ENCODE assay signal across 1 cellular context in genomic region chr11:87037450-87038234, GRCh38.
TF ChIP-seq lines count a peak whose summit lies in the region.

Gene TMEM135, plus strand, starts transcription at chr11:87037934. Its CDS starts 112 bp downstream, at chr11:87038046.

TF ChIP-seq in HepG2, 621 proteins besides CTCF, POLR2A, EP300 and RAD21 (continued from another document and continues in another):
- TF ChIP-seq PBX3 (CRISPR knock-in tag; IDR thresholded peaks at IDR 0.05; ENCODE audit: borderline replicate concordance) (no peak), ZNF432 (CRISPR knock-in tag; IDR thresholded peaks at IDR 0.05; ENCODE audit: borderline replicate concordance) (no peak), SUZ12 (IDR thresholded peaks at IDR 0.05; ENCODE audit: low read depth, low read length) (no peak), ZNF34 (CRISPR knock-in tag; IDR thresholded peaks at IDR 0.05; ENCODE audit: borderline replicate concordance) (0 out of 2 replicates have a peak, but pooled peaks have one; percentile 28), RBFOX2 (IDR thresholded peaks at IDR 0.05; ENCODE audit: low read depth, low read length) (peak; percentile 97), NRL (CRISPR knock-in tag; IDR thresholded peaks at IDR 0.05; ENCODE audit: borderline replicate concordance) (peak; percentile 88), PHF21A (CRISPR knock-in tag; IDR thresholded peaks at IDR 0.05) (peak; percentile 76), EEA1 (CRISPR knock-in tag; IDR thresholded peaks at IDR 0.05; ENCODE audit: borderline replicate concordance) (peak; percentile 50; the same call in 1 of the 2 replicates), MZF1 (CRISPR knock-in tag; IDR thresholded peaks at IDR 0.05; ENCODE audit: borderline replicate concordance) (no peak), THAP7 (CRISPR knock-in tag; IDR thresholded peaks at IDR 0.05) (no peak), HES4 (CRISPR knock-in tag; IDR thresholded peaks at IDR 0.05; ENCODE audit: borderline replicate concordance) (no peak; the same call in 1 of the 2 replicates), HNRNPL (IDR thresholded peaks at IDR 0.05; ENCODE audit: low read depth, low read length) (no peak), NFYB (CRISPR knock-in tag; IDR thresholded peaks at IDR 0.05) (peak; percentile 80), ZFP36L1 (CRISPR knock-in tag; IDR thresholded peaks at IDR 0.05) (peak; percentile 85; the same call in 1 of the 2 replicates), ZBTB4 (CRISPR knock-in tag; IDR thresholded peaks at IDR 0.05; ENCODE audit: borderline replicate concordance) (peak; percentile 75; the same call in 1 of the 2 replicates), ZNF335 (CRISPR knock-in tag; IDR thresholded peaks at IDR 0.05) (peak; percentile 60; the same call in 1 of the 2 replicates), TMF1 (CRISPR knock-in tag; IDR thresholded peaks at IDR 0.05; ENCODE audit: low read depth) (no peak), ZSCAN22 (CRISPR knock-in tag; IDR thresholded peaks at IDR 0.05) (no peak), RARG (CRISPR knock-in tag; IDR thresholded peaks at IDR 0.05; ENCODE audit: low read depth) (no peak; the same call in 1 of the 2 replicates), ZNF782 (CRISPR knock-in tag; IDR thresholded peaks at IDR 0.05; ENCODE audit: borderline replicate concordance) (peak; percentile 31; the same call in 1 of the 2 replicates), ZNF558 (CRISPR knock-in tag; IDR thresholded peaks at IDR 0.05; ENCODE audit: borderline replicate concordance) (no peak; the same call in 1 of the 2 replicates), HNF1B (CRISPR knock-in tag; IDR thresholded peaks at IDR 0.05) (peak; percentile 87), ZNF24 (IDR thresholded peaks at IDR 0.05) (no peak), SYNCRIP (IDR thresholded peaks at IDR 0.05; ENCODE audit: insufficient read depth, low read depth, low read length) (no peak), KDM2A (CRISPR knock-in tag; IDR thresholded peaks at IDR 0.05; ENCODE audit: borderline replicate concordance, low read depth) (peak; percentile 87), THRA (CRISPR knock-in tag; IDR thresholded peaks at IDR 0.05; ENCODE audit: borderline replicate concordance) (peak; percentile 99), MAFF (IDR thresholded peaks at IDR 0.05; ENCODE audit: low read depth, low read length) (no peak), THAP8 (CRISPR knock-in tag; IDR thresholded peaks at IDR 0.05; ENCODE audit: borderline replicate concordance) (peak; percentile 80; the same call in 1 of the 2 replicates), CBX2 (IDR thresholded peaks at IDR 0.05; ENCODE audit: low read depth, low read length) (no peak), CBX2 (CRISPR knock-in tag; IDR thresholded peaks at IDR 0.05; ENCODE audit: low read depth) (no peak), GABPB1 (CRISPR knock-in tag; IDR thresholded peaks at IDR 0.05) (peak; percentile 84), NR3C1 (CRISPR knock-in tag; IDR thresholded peaks at IDR 0.05) (no peak), ELF3 (CRISPR knock-in tag; IDR thresholded peaks at IDR 0.05) (no peak; the same call in 1 of the 2 replicates), ZNF20 (CRISPR knock-in tag; IDR thresholded peaks at IDR 0.05) (no peak), NBN (conservative IDR thresholded peaks at IDR 0.05) (no peak), CHD2 (IDR thresholded peaks at IDR 0.05; ENCODE audit: low read depth, low read length) (no peak), CHCHD3 (CRISPR knock-in tag; IDR thresholded peaks at IDR 0.05) (no peak)
- TF ChIP-seq, protein P1, sequence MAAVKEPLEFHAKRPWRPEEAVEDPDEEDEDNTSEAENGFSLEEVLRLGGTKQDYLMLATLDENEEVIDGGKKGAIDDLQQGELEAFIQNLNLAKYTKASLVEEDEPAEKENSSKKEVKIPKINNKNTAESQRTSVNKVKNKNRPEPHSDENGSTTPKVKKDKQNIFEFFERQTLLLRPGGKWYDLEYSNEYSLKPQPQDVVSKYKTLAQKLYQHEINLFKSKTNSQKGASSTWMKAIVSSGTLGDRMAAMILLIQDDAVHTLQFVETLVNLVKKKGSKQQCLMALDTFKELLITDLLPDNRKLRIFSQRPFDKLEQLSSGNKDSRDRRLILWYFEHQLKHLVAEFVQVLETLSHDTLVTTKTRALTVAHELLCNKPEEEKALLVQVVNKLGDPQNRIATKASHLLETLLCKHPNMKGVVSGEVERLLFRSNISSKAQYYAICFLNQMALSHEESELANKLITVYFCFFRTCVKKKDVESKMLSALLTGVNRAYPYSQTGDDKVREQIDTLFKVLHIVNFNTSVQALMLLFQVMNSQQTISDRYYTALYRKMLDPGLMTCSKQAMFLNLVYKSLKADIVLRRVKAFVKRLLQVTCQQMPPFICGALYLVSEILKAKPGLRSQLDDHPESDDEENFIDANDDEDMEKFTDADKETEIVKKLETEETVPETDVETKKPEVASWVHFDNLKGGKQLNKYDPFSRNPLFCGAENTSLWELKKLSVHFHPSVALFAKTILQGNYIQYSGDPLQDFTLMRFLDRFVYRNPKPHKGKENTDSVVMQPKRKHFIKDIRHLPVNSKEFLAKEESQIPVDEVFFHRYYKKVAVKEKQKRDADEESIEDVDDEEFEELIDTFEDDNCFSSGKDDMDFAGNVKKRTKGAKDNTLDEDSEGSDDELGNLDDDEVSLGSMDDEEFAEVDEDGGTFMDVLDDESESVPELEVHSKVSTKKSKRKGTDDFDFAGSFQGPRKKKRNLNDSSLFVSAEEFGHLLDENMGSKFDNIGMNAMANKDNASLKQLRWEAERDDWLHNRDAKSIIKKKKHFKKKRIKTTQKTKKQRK (IDR thresholded peaks at IDR 0.05; ENCODE audit: low read length), result no peak
- TF ChIP-seq, protein P2, sequence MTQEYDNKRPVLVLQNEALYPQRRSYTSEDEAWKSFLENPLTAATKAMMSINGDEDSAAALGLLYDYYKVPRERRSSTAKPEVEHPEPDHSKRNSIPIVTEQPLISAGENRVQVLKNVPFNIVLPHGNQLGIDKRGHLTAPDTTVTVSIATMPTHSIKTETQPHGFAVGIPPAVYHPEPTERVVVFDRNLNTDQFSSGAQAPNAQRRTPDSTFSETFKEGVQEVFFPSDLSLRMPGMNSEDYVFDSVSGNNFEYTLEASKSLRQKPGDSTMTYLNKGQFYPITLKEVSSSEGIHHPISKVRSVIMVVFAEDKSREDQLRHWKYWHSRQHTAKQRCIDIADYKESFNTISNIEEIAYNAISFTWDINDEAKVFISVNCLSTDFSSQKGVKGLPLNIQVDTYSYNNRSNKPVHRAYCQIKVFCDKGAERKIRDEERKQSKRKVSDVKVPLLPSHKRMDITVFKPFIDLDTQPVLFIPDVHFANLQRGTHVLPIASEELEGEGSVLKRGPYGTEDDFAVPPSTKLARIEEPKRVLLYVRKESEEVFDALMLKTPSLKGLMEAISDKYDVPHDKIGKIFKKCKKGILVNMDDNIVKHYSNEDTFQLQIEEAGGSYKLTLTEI (CRISPR knock-in tag; conservative IDR thresholded peaks at IDR 0.05), result no peak
- TF ChIP-seq, protein P3, sequence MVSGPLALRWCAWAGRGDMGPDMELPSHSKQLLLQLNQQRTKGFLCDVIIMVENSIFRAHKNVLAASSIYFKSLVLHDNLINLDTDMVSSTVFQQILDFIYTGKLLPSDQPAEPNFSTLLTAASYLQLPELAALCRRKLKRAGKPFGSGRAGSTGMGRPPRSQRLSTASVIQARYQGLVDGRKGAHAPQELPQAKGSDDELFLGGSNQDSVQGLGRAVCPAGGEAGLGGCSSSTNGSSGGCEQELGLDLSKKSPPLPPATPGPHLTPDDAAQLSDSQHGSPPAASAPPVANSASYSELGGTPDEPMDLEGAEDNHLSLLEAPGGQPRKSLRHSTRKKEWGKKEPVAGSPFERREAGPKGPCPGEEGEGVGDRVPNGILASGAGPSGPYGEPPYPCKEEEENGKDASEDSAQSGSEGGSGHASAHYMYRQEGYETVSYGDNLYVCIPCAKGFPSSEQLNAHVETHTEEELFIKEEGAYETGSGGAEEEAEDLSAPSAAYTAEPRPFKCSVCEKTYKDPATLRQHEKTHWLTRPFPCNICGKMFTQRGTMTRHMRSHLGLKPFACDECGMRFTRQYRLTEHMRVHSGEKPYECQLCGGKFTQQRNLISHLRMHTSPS (CRISPR knock-in tag; IDR thresholded peaks at IDR 0.05; ENCODE audit: low read depth), result peak; percentile 79; the same call in 1 of the 2 replicates
- TF ChIP-seq, protein P4, sequence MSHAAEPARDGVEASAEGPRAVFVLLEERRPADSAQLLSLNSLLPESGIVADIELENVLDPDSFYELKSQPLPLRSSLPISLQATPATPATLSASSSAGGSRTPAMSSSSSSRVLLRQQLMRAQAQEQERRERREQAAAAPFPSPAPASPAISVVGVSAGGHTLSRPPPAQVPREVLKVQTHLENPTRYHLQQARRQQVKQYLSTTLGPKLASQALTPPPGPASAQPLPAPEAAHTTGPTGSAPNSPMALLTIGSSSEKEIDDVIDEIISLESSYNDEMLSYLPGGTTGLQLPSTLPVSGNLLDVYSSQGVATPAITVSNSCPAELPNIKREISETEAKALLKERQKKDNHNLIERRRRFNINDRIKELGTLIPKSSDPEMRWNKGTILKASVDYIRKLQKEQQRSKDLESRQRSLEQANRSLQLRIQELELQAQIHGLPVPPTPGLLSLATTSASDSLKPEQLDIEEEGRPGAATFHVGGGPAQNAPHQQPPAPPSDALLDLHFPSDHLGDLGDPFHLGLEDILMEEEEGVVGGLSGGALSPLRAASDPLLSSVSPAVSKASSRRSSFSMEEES (CRISPR knock-in tag; IDR thresholded peaks at IDR 0.05), result peak; percentile 85
- TF ChIP-seq, protein P5, sequence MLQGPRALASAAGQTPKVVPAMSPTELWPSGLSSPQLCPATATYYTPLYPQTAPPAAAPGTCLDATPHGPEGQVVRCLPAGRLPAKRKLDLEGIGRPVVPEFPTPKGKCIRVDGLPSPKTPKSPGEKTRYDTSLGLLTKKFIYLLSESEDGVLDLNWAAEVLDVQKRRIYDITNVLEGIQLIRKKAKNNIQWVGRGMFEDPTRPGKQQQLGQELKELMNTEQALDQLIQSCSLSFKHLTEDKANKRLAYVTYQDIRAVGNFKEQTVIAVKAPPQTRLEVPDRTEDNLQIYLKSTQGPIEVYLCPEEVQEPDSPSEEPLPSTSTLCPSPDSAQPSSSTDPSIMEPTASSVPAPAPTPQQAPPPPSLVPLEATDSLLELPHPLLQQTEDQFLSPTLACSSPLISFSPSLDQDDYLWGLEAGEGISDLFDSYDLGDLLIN (CRISPR knock-in tag; IDR thresholded peaks at IDR 0.05; ENCODE audit: borderline replicate concordance), result no peak
- TF ChIP-seq, protein P6, sequence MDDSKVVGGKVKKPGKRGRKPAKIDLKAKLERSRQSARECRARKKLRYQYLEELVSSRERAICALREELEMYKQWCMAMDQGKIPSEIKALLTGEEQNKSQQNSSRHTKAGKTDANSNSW (CRISPR knock-in tag; IDR thresholded peaks at IDR 0.05; ENCODE audit: borderline replicate concordance), result no peak
